Comparison of ENCODE assay signal across 27 cellular contexts in genomic region chr3:42157915-42158538, GRCh38.
DNase-seq lines count a peak whose midpoint lies in the region; ATAC-seq, FAIRE-seq and TF ChIP-seq lines count a peak whose summit lies in the region.
"Had no signal": no experiment of that assay in that cellular context is flagged by ENCODE, and none has a peak within 500 bp of the region (broad histone marks: within the 10 kb centered on the region; RNA-seq: fewer than 3 reads in every experiment).

No MANE protein-coding gene starts in this region.

- H3K4me1 ChIP-seq in keratinocyte (ENCODE audit: control insufficient read depth, extremely low read depth, insufficient read depth, low read length) (peaks cover 32% of the 10 kb centered on the region), mammary epithelial cell (ENCODE audit: insufficient read depth, low read length) (peaks cover 32% of the 10 kb centered on the region)

- no TSS peak for BruUV-seq in mammary epithelial cell (replicated peaks; lab: Mats Ljungman, UMichigan)

- CTCF ChIA-PET in activated CD8-positive, alpha-beta memory T cell treated with anti-CD3 and anti-CD28 coated beads, Interleukin-2, amount 10 ng/mL, durations not matched to agents 7 days and 5 days (lab: Charles Lee), result interaction anchor here (1.0 to 2.7 kb wide), 3 partner anchors 9 to 33 kb away, joined by 3 to 17 read pairs (median 3); no protein-coding TSS in a partner anchor
- CTCF ChIA-PET in mammary epithelial cell (lab: Charles Lee; ENCODE audit: low non-redundant PET), result interaction anchor here (0.5 to 0.6 kb wide), 2 partner anchors 41 to 318 kb away, joined by 3 read pairs; no protein-coding TSS in a partner anchor

- no peaks in the 10 kb centered on the region for H3K27me3 Mint-ChIP-seq in activated CD8-positive, alpha-beta memory T cell treated with anti-CD3 and anti-CD28 coated beads, Interleukin-2, amount 10 ng/mL, durations not matched to agents 7 days and 5 days
- H3K27me3 Mint-ChIP-seq in activated T-helper 17 cell treated with anti-CD3 and anti-CD28 coated beads, Interleukin-2, amount 50 U/mL, for 72 hours, result no peaks in the 10 kb centered on the region
- H3K27me3 Mint-ChIP-seq: activated CD4-positive, alpha-beta T cell treated with anti-CD3 and anti-CD28 coated beads, Interleukin-2, amount 10 ng/mL, durations not matched to agents 7 days and 5 days had no signal

- intact Hi-C loops in head of caudate nucleus (cut with DNase I), result no loop called here
- intact Hi-C loops in mammary epithelial cell (cut with micrococcal nuclease), result no loop called here

- H3K27ac Mint-ChIP-seq in activated CD8-positive, alpha-beta memory T cell treated with anti-CD3 and anti-CD28 coated beads, Interleukin-2, amount 10 ng/mL, durations not matched to agents 7 days and 5 days, result no peak overlapping the region
- H3K27ac Mint-ChIP-seq in activated T-helper 17 cell treated with anti-CD3 and anti-CD28 coated beads, Interleukin-2, amount 50 U/mL, for 72 hours, result no peak overlapping the region
- H3K27ac Mint-ChIP-seq: activated CD4-positive, alpha-beta T cell treated with anti-CD3 and anti-CD28 coated beads, Interleukin-2, amount 10 ng/mL, durations not matched to agents 7 days and 5 days; activated naive CD4-positive, alpha-beta T cell treated with anti-CD3 and anti-CD28 coated beads, Interleukin-2, amount 10 ng/mL, durations not matched to agents 7 days and 5 days; activated T-helper 1 cell treated with anti-CD3 and anti-CD28 coated beads, Interleukin-12 subunit alpha, Interleukin-12 subunit beta, Interleukin-2, Interleukin-4 antibody, amounts not matched to agents 30 ng/mL and 10 ng/mL and 1 ng/mL, durations not matched to agents 14 hours and 24 hours and 36 hours; CD8-positive, alpha-beta T cell; nephron; T-helper 2 cell treated with Interferon-gamma antibody and Interleukin-4, amounts not matched to agents 5 μg/mL and 100 μg/mL, for 36 hours had no signal

- H3K9me3 Mint-ChIP-seq in activated CD8-positive, alpha-beta memory T cell treated with anti-CD3 and anti-CD28 coated beads, Interleukin-2, amount 10 ng/mL, durations not matched to agents 7 days and 5 days (ENCODE audit: low read depth), result no peaks in the 10 kb centered on the region
- H3K9me3 Mint-ChIP-seq in activated T-helper 17 cell treated with anti-CD3 and anti-CD28 coated beads, Interleukin-2, amount 50 U/mL, for 72 hours, result no peaks in the 10 kb centered on the region
- H3K9me3 Mint-ChIP-seq: activated CD4-positive, alpha-beta T cell treated with anti-CD3 and anti-CD28 coated beads, Interleukin-2, amount 10 ng/mL, durations not matched to agents 7 days and 5 days; activated naive CD4-positive, alpha-beta T cell treated with anti-CD3 and anti-CD28 coated beads, Interleukin-2, amount 10 ng/mL, durations not matched to agents 7 days and 5 days; activated T-helper 1 cell treated with anti-CD3 and anti-CD28 coated beads, Interleukin-12 subunit alpha, Interleukin-12 subunit beta, Interleukin-2, Interleukin-4 antibody, amounts not matched to agents 30 ng/mL and 10 ng/mL and 1 ng/mL, durations not matched to agents 14 hours and 24 hours and 36 hours; CD8-positive, alpha-beta T cell; nephron; T-helper 2 cell treated with Interferon-gamma antibody and Interleukin-4, amounts not matched to agents 5 μg/mL and 100 μg/mL, for 36 hours had no signal

- H2AFZ ChIP-seq in keratinocyte (ENCODE audit: control insufficient read depth, low read length) (no peak overlapping the region), mammary epithelial cell (ENCODE audit: low read depth, low read length) (no peak overlapping the region)

- H3K9ac ChIP-seq in keratinocyte (ENCODE audit: control insufficient read depth, extremely low read depth, insufficient read depth, low read length), result no peak overlapping the region
- no peak overlapping the region for H3K9ac ChIP-seq in mammary epithelial cell (ENCODE audit: insufficient read depth, low read length)

- H3K79me2 ChIP-seq in keratinocyte (ENCODE audit: control insufficient read depth, insufficient read depth, low read length) (peaks cover 65% of the 10 kb centered on the region), mammary epithelial cell (ENCODE audit: insufficient read depth, low read length) (peaks cover 70% of the 10 kb centered on the region)

- WGBS in mammary epithelial cell (ENCODE audit: low coverage, missing lambda C conversion rate), result 77% methylated on average over 6 of the region's 6 CpGs

- H3K36me3 Mint-ChIP-seq in activated CD8-positive, alpha-beta memory T cell treated with anti-CD3 and anti-CD28 coated beads, Interleukin-2, amount 10 ng/mL, durations not matched to agents 7 days and 5 days, result no peaks in the 10 kb centered on the region
- no peaks in the 10 kb centered on the region for H3K36me3 Mint-ChIP-seq in activated T-helper 17 cell treated with anti-CD3 and anti-CD28 coated beads, Interleukin-2, amount 50 U/mL, for 72 hours (ENCODE audit: low read depth)
- H3K36me3 Mint-ChIP-seq: activated naive CD4-positive, alpha-beta T cell treated with anti-CD3 and anti-CD28 coated beads, Interleukin-2, amount 10 ng/mL, durations not matched to agents 7 days and 5 days; CD8-positive, alpha-beta T cell had no signal

- dilution Hi-C loops in keratinocyte (cut with MboI; ENCODE audit: extremely low pct_ligation_motif_present, low sequenced_read_pairs), result no loop called here
- dilution Hi-C loops in mammary epithelial cell (cut with HindIII; ENCODE audit: low sequenced_read_pairs), result no loop called here

- H3K4me2 ChIP-seq in keratinocyte (ENCODE audit: control insufficient read depth, extremely low read depth, insufficient read depth, low read depth, low read length) (peak overlapping the region; percentile 2), mammary epithelial cell (ENCODE audit: insufficient read depth, low read depth, low read length) (no peak overlapping the region)

- H3K27ac ChIP-seq in keratinocyte (ENCODE audit: control insufficient read depth, insufficient read depth, low read length), result peak overlapping the region; percentile 6
- no peak overlapping the region for H3K27ac ChIP-seq in mammary epithelial cell (ENCODE audit: insufficient read depth, low read depth, low read length)
- H3K27ac ChIP-seq: thyroid gland, vagina had no signal

- in situ Hi-C loops in mammary epithelial cell (cut with MboI; ENCODE audit: low sequenced_read_pairs in 2 of 2), result no loop called here

- TF ChIP-seq CTCF in keratinocyte (optimal IDR thresholded peaks at IDR 0.05 in 1 of 3, IDR thresholded peaks at IDR 0.05 in 1 of 3, conservative IDR thresholded peaks at IDR 0.05 in 1 of 3; ENCODE audit: extremely low read depth in 1 of 3, insufficient read depth in 2 of 3, low read length in 3 of 3) (no peak), mammary epithelial cell (conservative IDR thresholded peaks at IDR 0.05 in 1 of 2, IDR thresholded peaks at IDR 0.05 in 1 of 2; ENCODE audit: extremely low read depth in 1 of 2, insufficient read depth in 1 of 2, low read depth in 1 of 2, low read length in 2 of 2) (no peak)

- H3K4me3 ChIP-seq in keratinocyte (ENCODE audit: control insufficient read depth in 2 of 3, extremely low read depth in 1 of 3, insufficient read depth in 2 of 3, low read depth in 1 of 3, low read length in 3 of 3), result no peak overlapping the region
- H3K4me3 ChIP-seq in mammary epithelial cell (replicated peaks in 1 of 3; ENCODE audit: insufficient read depth in 1 of 3, low read depth in 2 of 3, low read length in 3 of 3), result no peak overlapping the region
- H3K4me3 ChIP-seq: stomach, thyroid gland, vagina had no signal

- peak; percentile 71 for ATAC-seq in activated CD8-positive, alpha-beta memory T cell treated with anti-CD3 and anti-CD28 coated beads, Interleukin-2, amount 10 ng/mL, durations not matched to agents 7 days and 5 days
- peak; percentile 53 for ATAC-seq in HG03520 (IDR thresholded peaks at IDR 0.05; ENCODE audit: unreplicated experiment)
- ATAC-seq in activated T-helper 17 cell treated with anti-CD3 and anti-CD28 coated beads, Interleukin-2, amount 50 U/mL, for 72 hours (replicated peaks), result peak; percentile 92
- no peak for ATAC-seq in HG03521 (IDR thresholded peaks at IDR 0.05; ENCODE audit: unreplicated experiment)
- ATAC-seq: CD8-positive, alpha-beta T cell; esophagus mucosa; left cardiac atrium; Right ventricle myocardium inferior had no signal

- no peak for FAIRE-seq in keratinocyte (lab: Jason Lieb, UNC)
- FAIRE-seq: colon, GM18507 had no signal

- H3K9me3 ChIP-seq in keratinocyte (ENCODE audit: control insufficient read depth, low read depth, low read length), result no peaks in the 10 kb centered on the region
- no peaks in the 10 kb centered on the region for H3K9me3 ChIP-seq in mammary epithelial cell (replicated peaks; ENCODE audit: insufficient read depth, low read length)
- H3K9me3 ChIP-seq: stomach, thyroid gland, vagina had no signal

- H3K4me1 Mint-ChIP-seq in activated CD8-positive, alpha-beta memory T cell treated with anti-CD3 and anti-CD28 coated beads, Interleukin-2, amount 10 ng/mL, durations not matched to agents 7 days and 5 days, result peaks cover 34% of the 10 kb centered on the region
- peaks cover 25% of the 10 kb centered on the region for H3K4me1 Mint-ChIP-seq in activated T-helper 17 cell treated with anti-CD3 and anti-CD28 coated beads, Interleukin-2, amount 50 U/mL, for 72 hours

- H3K4me3 Mint-ChIP-seq in activated CD8-positive, alpha-beta memory T cell treated with anti-CD3 and anti-CD28 coated beads, Interleukin-2, amount 10 ng/mL, durations not matched to agents 7 days and 5 days, result no peak overlapping the region
- no peak overlapping the region for H3K4me3 Mint-ChIP-seq in activated T-helper 17 cell treated with anti-CD3 and anti-CD28 coated beads, Interleukin-2, amount 50 U/mL, for 72 hours
- H3K4me3 Mint-ChIP-seq: activated CD4-positive, alpha-beta T cell treated with anti-CD3 and anti-CD28 coated beads, Interleukin-2, amount 10 ng/mL, durations not matched to agents 7 days and 5 days; activated naive CD4-positive, alpha-beta T cell treated with anti-CD3 and anti-CD28 coated beads, Interleukin-2, amount 10 ng/mL, durations not matched to agents 7 days and 5 days; activated T-helper 1 cell treated with anti-CD3 and anti-CD28 coated beads, Interleukin-12 subunit alpha, Interleukin-12 subunit beta, Interleukin-2, Interleukin-4 antibody, amounts not matched to agents 30 ng/mL and 10 ng/mL and 1 ng/mL, durations not matched to agents 14 hours and 24 hours and 36 hours; CD8-positive, alpha-beta T cell; nephron; T-helper 2 cell treated with Interferon-gamma antibody and Interleukin-4, amounts not matched to agents 5 μg/mL and 100 μg/mL, for 36 hours had no signal

- H3K9me1 ChIP-seq in keratinocyte (ENCODE audit: control insufficient read depth, extremely low read depth, insufficient read depth, low read length), result no peaks in the 10 kb centered on the region

- H4K20me1 ChIP-seq in keratinocyte (ENCODE audit: control insufficient read depth, extremely low read depth, insufficient read depth, low read length) (no peaks in the 10 kb centered on the region), mammary epithelial cell (ENCODE audit: insufficient read depth, low read length) (no peaks in the 10 kb centered on the region)

- H3K27me3 ChIP-seq in keratinocyte (ENCODE audit: control insufficient read depth, extremely low read depth, insufficient read depth, low read length) (no peaks in the 10 kb centered on the region), mammary epithelial cell (ENCODE audit: insufficient read depth, low read length) (no peaks in the 10 kb centered on the region)
- H3K27me3 ChIP-seq: stomach, thyroid gland, vagina had no signal

- DNase-seq in activated CD8-positive, alpha-beta memory T cell treated with anti-CD3 and anti-CD28 coated beads, Interleukin-2, amount 10 ng/mL, durations not matched to agents 7 days and 5 days, result no peak
- no peak for DNase-seq in activated CD8-positive, alpha-beta memory T cell treated with anti-CD3 and anti-CD28 coated beads, Interleukin-2, amount 50 U/mL, for 48 hours
- DNase-seq in keratinocyte (ENCODE audit: low read depth, low spot score), result no peak
- no peak for DNase-seq in head of caudate nucleus
- DNase-seq in mammary epithelial cell, result no peak
- DNase-seq: activated CD4-positive, alpha-beta T cell treated with anti-CD3 and anti-CD28 coated beads, Interleukin-2, amount 10 ng/mL, durations not matched to agents 7 days and 5 days; activated naive CD4-positive, alpha-beta T cell treated with anti-CD3 and anti-CD28 coated beads, Interleukin-2, amount 10 ng/mL, durations not matched to agents 7 days and 5 days; CD8-positive, alpha-beta T cell; effector memory CD4-positive, alpha-beta T cell; foreskin fibroblast; left cardiac atrium; NCI-H1105 treated with DMSO at 0.1 percent for 48 hours; NCI-H2029 treated with DMSO at 0.1 percent for 48 hours; NCI-H226; stomach; thyroid gland had no signal

- H3K36me3 ChIP-seq in keratinocyte (ENCODE audit: control insufficient read depth in 2 of 2, extremely low read depth in 1 of 2, insufficient read depth in 2 of 2, low read length in 2 of 2), result peaks cover 0 to 5% of the 10 kb centered on the region in 2 experiments
- no peaks in the 10 kb centered on the region for H3K36me3 ChIP-seq in mammary epithelial cell (ENCODE audit: insufficient read depth, low read length)
- H3K36me3 ChIP-seq: stomach, thyroid gland, vagina had no signal
